In the genomic region with DNA sequence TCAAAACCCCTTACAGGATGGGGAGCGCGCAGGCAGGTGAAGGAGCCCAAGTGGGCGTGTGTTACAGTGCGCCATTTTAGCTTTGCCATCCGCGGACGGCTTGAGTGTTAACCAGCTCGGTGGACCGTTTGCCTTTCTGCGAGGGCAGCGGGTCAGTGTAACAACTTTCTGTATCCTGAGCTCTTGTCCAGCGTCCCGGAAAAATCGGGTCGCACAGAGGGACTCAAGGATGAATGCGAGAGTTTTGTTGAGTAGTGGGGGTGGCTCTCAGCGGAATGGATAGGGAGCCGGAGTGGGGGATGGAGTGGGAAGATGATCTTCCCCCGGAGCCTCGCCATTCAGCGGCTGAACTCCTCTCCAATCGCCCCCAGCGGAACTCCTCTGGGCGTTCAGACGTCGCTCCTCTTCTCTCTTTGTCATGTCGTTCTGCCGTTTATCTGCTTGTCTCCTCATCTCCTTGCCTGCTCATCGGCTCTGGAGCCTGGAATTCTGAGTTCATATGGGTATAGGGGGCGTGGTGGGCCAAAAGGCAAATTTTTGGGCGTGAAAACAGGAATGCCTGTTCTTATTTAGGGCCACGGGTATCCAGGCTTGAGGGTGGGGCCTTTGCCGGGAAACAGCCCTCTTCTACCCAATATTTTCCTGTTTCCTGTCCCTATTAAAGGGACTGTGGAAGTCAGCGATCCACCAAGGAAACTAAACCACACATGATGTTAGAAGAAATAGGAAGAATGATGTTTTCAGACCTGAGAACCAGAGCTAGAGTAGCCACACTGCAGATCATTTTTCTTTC, we compare ENCODE assay signal across 10 cellular contexts.
A peak's percentile ranks its signal among the peaks of the same experiment; 100 is the strongest.
DNase-seq lines count a peak whose midpoint lies in the region; ATAC-seq, FAIRE-seq and TF ChIP-seq lines count a peak whose summit lies in the region.
"Had no signal": no experiment of that assay in that cellular context is flagged by ENCODE, and none has a peak within 500 bp of the region (broad histone marks: within the 10 kb centered on the region; RNA-seq: fewer than 3 reads in every experiment).

No MANE protein-coding gene starts in this region.

- H3K4me1 ChIP-seq in astrocyte (ENCODE audit: insufficient read depth, low read length) (no peaks in the 10 kb centered on the region), cardiac muscle cell (ENCODE audit: low read depth) (no peaks in the 10 kb centered on the region), uterus (no peaks in the 10 kb centered on the region)

- TF ChIP-seq RAD21 in neural cell (conservative IDR thresholded peaks at IDR 0.05): no peak

- H3K27me3 Mint-ChIP-seq in astrocyte (ENCODE audit: low read depth, unreplicated experiment): peaks cover 7% of the 10 kb centered on the region

- no peak for FAIRE-seq in astrocyte (lab: Jason Lieb, UNC)
- FAIRE-seq: TTC549 had no signal

- peak overlapping the region; percentile 68 for H2AFZ ChIP-seq in astrocyte (ENCODE audit: low read depth, low read length)
- H2AFZ ChIP-seq in neural cell (ENCODE audit: low read depth, low read length): no peak overlapping the region

- H3K79me2 ChIP-seq in astrocyte (ENCODE audit: insufficient read depth, low read length) (no peaks in the 10 kb centered on the region), neural cell (replicated peaks; ENCODE audit: insufficient read depth, low read length) (no peaks in the 10 kb centered on the region)

- H3K4me2 ChIP-seq in astrocyte (ENCODE audit: low read length) (peak overlapping the region; percentile 85), neural cell (ENCODE audit: low read length) (no peak overlapping the region)

- no peaks in the 10 kb centered on the region for H3K9me2 ChIP-seq in neural cell (ENCODE audit: insufficient read depth, low read length)

- intact Hi-C loops in uterus (cut with DNase I; ENCODE audit: low total_unique reads): no loop called here

- TF ChIP-seq CTCF in astrocyte (IDR thresholded peaks at IDR 0.05; ENCODE audit: insufficient read depth, low read depth, low read length) (no peak), cardiac muscle cell (IDR thresholded peaks at IDR 0.05; ENCODE audit: low read depth, low read length) (no peak), neural cell (IDR thresholded peaks at IDR 0.05; ENCODE audit: poor library complexity, severe bottlenecking) (no peak), uterus (IDR thresholded peaks at IDR 0.05) (no peak)

- H3K9me3 ChIP-seq in astrocyte (ENCODE audit: insufficient read depth, low read depth, low read length) (no peaks in the 10 kb centered on the region), cardiac muscle cell (ENCODE audit: low read depth) (no peaks in the 10 kb centered on the region), neural cell (ENCODE audit: low read length) (no peaks in the 10 kb centered on the region), uterus (peaks cover 0 to 6% of the 10 kb centered on the region in 2 donors)

- TF ChIP-seq POLR2A in uterus (IDR thresholded peaks at IDR 0.05): no peak

- H3K27ac ChIP-seq in astrocyte (ENCODE audit: low read depth, low read length) (no peak overlapping the region), cardiac muscle cell (no peak overlapping the region), neural cell (ENCODE audit: low read length) (no peak overlapping the region), uterus (peak overlapping the region; percentile 82 to 87)

- no peaks in the 10 kb centered on the region for H3K4me1 Mint-ChIP-seq in astrocyte (ENCODE audit: low read depth, unreplicated experiment)

- no peak for ATAC-seq in HG03045 (IDR thresholded peaks at IDR 0.05; ENCODE audit: unreplicated experiment)

- peak overlapping the region; percentile 10 for H3K9ac ChIP-seq in astrocyte (ENCODE audit: low read length)
- H3K9ac ChIP-seq in neural cell (ENCODE audit: low read length): no peak overlapping the region

- no peak for TF ChIP-seq EP300 in neural cell (conservative IDR thresholded peaks at IDR 0.05; ENCODE audit: poor library complexity, severe bottlenecking)

- DNase-seq in astrocyte (ENCODE audit: low read depth) (no peak), cardiac muscle cell (ENCODE audit: low read depth in 1 of 2, low spot score in 1 of 2) (peak in 1 of 2 donors; percentile 15), uterus (peak in 1 of 2 donors; percentile 21)
- no peak for DNase-seq in activated naive CD4-positive, alpha-beta T cell treated with anti-CD3 and anti-CD28 coated beads, Interleukin-2, amount 50 U/mL, for 16 hours
- DNase-seq in effector CD8-positive, alpha-beta T cell (lab: John Stamatoyannopoulos, UW): no peak
- DNase-seq: activated effector memory CD4-positive, alpha-beta T cell treated with Interleukin-2 at 50 U/mL for 16 hours had no signal

- H3K36me3 Mint-ChIP-seq in astrocyte (ENCODE audit: low read depth, unreplicated experiment): no peaks in the 10 kb centered on the region

- H3K4me3 ChIP-seq in astrocyte (ENCODE audit: insufficient read depth, low read depth, low read length) (peak overlapping the region; percentile 50), cardiac muscle cell (peak overlapping the region; percentile 24), neural cell (ENCODE audit: low read length) (peak overlapping the region; percentile 12), uterus (peak overlapping the region; percentile 27 to 29)

- H3K27ac Mint-ChIP-seq in astrocyte (ENCODE audit: unreplicated experiment): no peak overlapping the region
- H3K27ac Mint-ChIP-seq: stimulated activated naive CD8-positive, alpha-beta T cell treated with anti-CD3 and anti-CD28 coated beads, Interleukin-15, Interleukin-2, amounts not matched to agents 100 ng/mL and 50 ng/mL, for 24 hours had no signal

- no peaks in the 10 kb centered on the region for H3K36me3 ChIP-seq in astrocyte (ENCODE audit: insufficient read depth, low read length)
- no peaks in the 10 kb centered on the region for H3K36me3 ChIP-seq in cardiac muscle cell
- no peaks in the 10 kb centered on the region for H3K36me3 ChIP-seq in neural cell (ENCODE audit: insufficient read depth, low read length)
- H3K36me3 ChIP-seq in uterus: no peaks in the 10 kb centered on the region

- no peaks in the 10 kb centered on the region for H3K9me3 Mint-ChIP-seq in astrocyte (ENCODE audit: unreplicated experiment)

- H4K20me1 ChIP-seq in astrocyte (ENCODE audit: insufficient read depth, low read length): no peaks in the 10 kb centered on the region
- no peaks in the 10 kb centered on the region for H4K20me1 ChIP-seq in neural cell (ENCODE audit: insufficient read depth)

- H3K27me3 ChIP-seq in astrocyte (ENCODE audit: insufficient read depth, low read length) (no peaks in the 10 kb centered on the region), cardiac muscle cell (peaks cover 6% of the 10 kb centered on the region), neural cell (ENCODE audit: insufficient read depth, low read depth, low read length) (peaks cover 7% of the 10 kb centered on the region), uterus (no peaks in the 10 kb centered on the region)

- H3K4me3 Mint-ChIP-seq in astrocyte (ENCODE audit: unreplicated experiment): peak overlapping the region; percentile 76
- H3K4me3 Mint-ChIP-seq: stimulated activated naive CD8-positive, alpha-beta T cell treated with anti-CD3 and anti-CD28 coated beads, Interleukin-15, Interleukin-2, amounts not matched to agents 100 ng/mL and 50 ng/mL, for 24 hours had no signal

- H3F3A ChIP-seq in neural cell (ENCODE audit: insufficient read depth, low read length, poor library complexity, severe bottlenecking): no peaks in the 10 kb centered on the region

TF ChIP-seq in neural cell, 6 proteins besides CTCF, POLR2A, EP300 and RAD21:
- TF ChIP-seq SMC3 (conservative IDR thresholded peaks at IDR 0.05; ENCODE audit: poor library complexity) (no peak), POLR2AphosphoS5 (IDR thresholded peaks at IDR 0.05) (no peak), MXI1 (conservative IDR thresholded peaks at IDR 0.05; ENCODE audit: poor library complexity, severe bottlenecking) (no peak), EZH2 (IDR thresholded peaks at IDR 0.05; ENCODE audit: borderline replicate concordance, insufficient read depth, low read length, poor library complexity, severe bottlenecking) (no peak), TAF1 (IDR thresholded peaks at IDR 0.05; ENCODE audit: low read depth) (no peak)
- TF ChIP-seq, protein P1, sequence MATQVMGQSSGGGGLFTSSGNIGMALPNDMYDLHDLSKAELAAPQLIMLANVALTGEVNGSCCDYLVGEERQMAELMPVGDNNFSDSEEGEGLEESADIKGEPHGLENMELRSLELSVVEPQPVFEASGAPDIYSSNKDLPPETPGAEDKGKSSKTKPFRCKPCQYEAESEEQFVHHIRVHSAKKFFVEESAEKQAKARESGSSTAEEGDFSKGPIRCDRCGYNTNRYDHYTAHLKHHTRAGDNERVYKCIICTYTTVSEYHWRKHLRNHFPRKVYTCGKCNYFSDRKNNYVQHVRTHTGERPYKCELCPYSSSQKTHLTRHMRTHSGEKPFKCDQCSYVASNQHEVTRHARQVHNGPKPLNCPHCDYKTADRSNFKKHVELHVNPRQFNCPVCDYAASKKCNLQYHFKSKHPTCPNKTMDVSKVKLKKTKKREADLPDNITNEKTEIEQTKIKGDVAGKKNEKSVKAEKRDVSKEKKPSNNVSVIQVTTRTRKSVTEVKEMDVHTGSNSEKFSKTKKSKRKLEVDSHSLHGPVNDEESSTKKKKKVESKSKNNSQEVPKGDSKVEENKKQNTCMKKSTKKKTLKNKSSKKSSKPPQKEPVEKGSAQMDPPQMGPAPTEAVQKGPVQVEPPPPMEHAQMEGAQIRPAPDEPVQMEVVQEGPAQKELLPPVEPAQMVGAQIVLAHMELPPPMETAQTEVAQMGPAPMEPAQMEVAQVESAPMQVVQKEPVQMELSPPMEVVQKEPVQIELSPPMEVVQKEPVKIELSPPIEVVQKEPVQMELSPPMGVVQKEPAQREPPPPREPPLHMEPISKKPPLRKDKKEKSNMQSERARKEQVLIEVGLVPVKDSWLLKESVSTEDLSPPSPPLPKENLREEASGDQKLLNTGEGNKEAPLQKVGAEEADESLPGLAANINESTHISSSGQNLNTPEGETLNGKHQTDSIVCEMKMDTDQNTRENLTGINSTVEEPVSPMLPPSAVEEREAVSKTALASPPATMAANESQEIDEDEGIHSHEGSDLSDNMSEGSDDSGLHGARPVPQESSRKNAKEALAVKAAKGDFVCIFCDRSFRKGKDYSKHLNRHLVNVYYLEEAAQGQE (IDR thresholded peaks at IDR 0.05; ENCODE audit: borderline replicate concordance): no peak
TF ChIP-seq in neural cell: peak in this region for 0.

Comparison
In these comparisons a context has a peak if more than half of its experiments do, and no peak if none do; other contexts are left out.
1. H3K27ac ChIP-seq: peak in uterus (2 of 2); none in astrocyte (single experiment), cardiac muscle cell (single experiment) and neural cell (single experiment).
2. Peak in every context shown above with its lines, with median percentiles within 50 percentile points of each other: H3K4me3 ChIP-seq.